In genomic region chr7:128929201-128929808, GRCh38 we compare ENCODE assay signal across 26 cellular contexts. TPM values are rescaled to one million over a fixed set of nuclear protein-coding genes. Genes with fewer than 3 reads are reported as not detected.
DNase-seq lines count a peak whose midpoint lies in the region; ATAC-seq and TF ChIP-seq lines count a peak whose summit lies in the region.
"Had no signal": no experiment of that assay in that cellular context is flagged by ENCODE, and none has a peak within 500 bp of the region (broad histone marks: within the 10 kb centered on the region; RNA-seq: fewer than 3 reads in every experiment).

No MANE protein-coding gene starts in this region.

- H3K4me1 Mint-ChIP-seq in stimulated activated naive CD8-positive, alpha-beta T cell treated with anti-CD3 and anti-CD28 coated beads, Interleukin-15, amount 100 ng/mL, for 72 hours = peaks cover 17% of the 10 kb centered on the region
- H3K4me1 Mint-ChIP-seq in CD8-positive, alpha-beta T cell (ENCODE audit: low read depth) = peaks cover 12% of the 10 kb centered on the region

- H3K9me3 ChIP-seq in CD8-positive, alpha-beta T cell (ENCODE audit: low read length) = no peaks in the 10 kb centered on the region
- H3K9me3 ChIP-seq: SJSA1 had no signal

- CTCF ChIA-PET in CD8-positive, alpha-beta T cell (lab: Charles Lee) = no interaction called here

- H3K4me3 ChIP-seq in CD8-positive, alpha-beta T cell (ENCODE audit: low read depth, low read length) = no peak overlapping the region
- H3K4me3 ChIP-seq in brain microvascular endothelial cell (ENCODE audit: low read depth, low read length) = no peak overlapping the region
- H3K4me3 ChIP-seq: SJSA1 had no signal

- no peaks in the 10 kb centered on the region for H3K36me3 Mint-ChIP-seq in CD8-positive, alpha-beta T cell
- H3K36me3 Mint-ChIP-seq: CD8-positive, alpha-beta memory T cell had no signal

- H3K4me1 ChIP-seq in CD8-positive, alpha-beta T cell (ENCODE audit: insufficient read depth, low read length) = peaks cover 12% of the 10 kb centered on the region
- H3K4me1 ChIP-seq: SJSA1 had no signal

- no peak overlapping the region for H3K27ac ChIP-seq in CD8-positive, alpha-beta T cell (ENCODE audit: low read depth, low read length)
- H3K27ac ChIP-seq in brain microvascular endothelial cell = no peak overlapping the region
- H3K27ac ChIP-seq: 22Rv1, SJSA1 had no signal

- H3K27me3 ChIP-seq in CD8-positive, alpha-beta T cell (ENCODE audit: insufficient read depth, low read length) = no peaks in the 10 kb centered on the region
- peaks cover 3% of the 10 kb centered on the region for H3K27me3 ChIP-seq in brain microvascular endothelial cell (replicated peaks)

- H3K27ac Mint-ChIP-seq in stimulated activated naive CD8-positive, alpha-beta T cell treated with anti-CD3 and anti-CD28 coated beads, Interleukin-15, amount 100 ng/mL, for 72 hours = no peak overlapping the region
- no peak overlapping the region for H3K27ac Mint-ChIP-seq in CD8-positive, alpha-beta T cell
- H3K27ac Mint-ChIP-seq: H9, HFFc6 had no signal

- no peak for TF ChIP-seq CTCF in CD8-positive, alpha-beta T cell (IDR thresholded peaks at IDR 0.05)
- TF ChIP-seq CTCF in brain microvascular endothelial cell (IDR thresholded peaks at IDR 0.05; ENCODE audit: low read depth, low read length, missing control alignments) = no peak

- ATAC-seq in stimulated activated naive CD8-positive, alpha-beta T cell treated with anti-CD3 and anti-CD28 coated beads, Interleukin-15, amount 100 ng/mL, for 72 hours = peak; percentile 8
- ATAC-seq in stimulated activated naive CD8-positive, alpha-beta T cell treated with anti-CD3 and anti-CD28 coated beads, Interleukin-15, Interleukin-2, amounts not matched to agents 100 U/mL and 50 U/mL, for 24 hours = no peak
- ATAC-seq in CD8-positive, alpha-beta T cell = no peak
- ATAC-seq: Panc1 had no signal

- intact Hi-C loops in posterior vena cava (cut with DNase I) = no loop called here
- intact Hi-C loops in CD8-positive, alpha-beta T cell (cut with DNase I, micrococcal nuclease) = no loop called here

- H3K4me3 Mint-ChIP-seq in stimulated activated naive CD8-positive, alpha-beta T cell treated with anti-CD3 and anti-CD28 coated beads, Interleukin-15, amount 100 ng/mL, for 72 hours = no peak overlapping the region
- H3K4me3 Mint-ChIP-seq in CD8-positive, alpha-beta T cell = no peak overlapping the region
- H3K4me3 Mint-ChIP-seq: CD8-positive, alpha-beta memory T cell; H9; HFFc6 had no signal

- DNase-seq in activated CD4-positive, CD25-positive, alpha-beta regulatory T cell treated with anti-CD3 and anti-CD28 coated beads, Interleukin-2, amount 50 U/mL, for 72 hours = peak; percentile 22
- DNase-seq in activated CD4-positive, CD25-positive, alpha-beta regulatory T cell (lab: John Stamatoyannopoulos, UW) = no peak
- no peak for DNase-seq in stimulated activated naive CD8-positive, alpha-beta T cell treated with anti-CD3 and anti-CD28 coated beads, Interleukin-15, amount 100 ng/mL, for 72 hours
- no peak for DNase-seq in stimulated activated naive CD8-positive, alpha-beta T cell treated with anti-CD3 and anti-CD28 coated beads, Interleukin-15, Interleukin-2, amounts not matched to agents 100 U/mL and 50 U/mL, for 24 hours
- DNase-seq in posterior vena cava (ENCODE audit: low spot score) (peak; percentile 41), nucleus accumbens (lab: John Stamatoyannopoulos, UW) (no peak), brain microvascular endothelial cell (no peak)
- no peak for DNase-seq in CD8-positive, alpha-beta T cell
- DNase-seq: ACHN, C1 segment of cervical spinal cord, Calu3, DMS153, H9, HFFc6, KG1, NCI-H1105, NCI-H146, NCI-H2029, NCI-H2227 treated with DMSO at 0.1 percent for 48 hours, NCI-H524, NCI-H82 had no signal

- in situ Hi-C loops in brain microvascular endothelial cell (cut with HindIII; ENCODE audit: low pct_ligation_motif_present, low sequenced_read_pairs) = no loop called here

- no peaks in the 10 kb centered on the region for H3K9me3 Mint-ChIP-seq in stimulated activated naive CD8-positive, alpha-beta T cell treated with anti-CD3 and anti-CD28 coated beads, Interleukin-15, amount 100 ng/mL, for 72 hours
- H3K9me3 Mint-ChIP-seq in CD8-positive, alpha-beta T cell = no peaks in the 10 kb centered on the region
- H3K9me3 Mint-ChIP-seq: CD8-positive, alpha-beta memory T cell; HFFc6 had no signal

- H3K27me3 Mint-ChIP-seq in stimulated activated naive CD8-positive, alpha-beta T cell treated with anti-CD3 and anti-CD28 coated beads, Interleukin-15, amount 100 ng/mL, for 72 hours = peaks cover 6% of the 10 kb centered on the region
- no peaks in the 10 kb centered on the region for H3K27me3 Mint-ChIP-seq in CD8-positive, alpha-beta T cell (ENCODE audit: low read depth)

- H3K36me3 ChIP-seq in CD8-positive, alpha-beta T cell (ENCODE audit: insufficient read depth, low read length) = no peaks in the 10 kb centered on the region
- no peaks in the 10 kb centered on the region for H3K36me3 ChIP-seq in brain microvascular endothelial cell (replicated peaks)
- H3K36me3 ChIP-seq: SJSA1 had no signal

- POLR2A ChIA-PET in CD8-positive, alpha-beta T cell (lab: Charles Lee) = no interaction called here

RNA-seq across cellular contexts. Expression of gene IRF5, which starts 8.4 kb away (rescaled TPM):
- total RNA-seq in posterior vena cava = 10 to 100 TPM in 1 of 2 donors, 1 to 10 TPM in 1; 5.8 to 10.3 TPM
- under 1 TPM; 0.61 to 0.79 TPM for total RNA-seq in CD8-positive, alpha-beta T cell
- total RNA-seq: G401 had no signal

RNA-seq across cellular contexts. Expression of gene KCP, which starts 18.8 kb away (rescaled TPM):
- 1 to 10 TPM in 1 of 2 donors, under 1 TPM in 1; 0.95 to 1.3 TPM for total RNA-seq in posterior vena cava
- under 1 TPM; 0.19 to 0.43 TPM for total RNA-seq in CD8-positive, alpha-beta T cell
- total RNA-seq: SJSA1 had no signal

Comparison
In these comparisons a context has a peak if more than half of its experiments do, and no peak if none do; other contexts are left out.
1. DNase-seq: peak in activated CD4-positive, CD25-positive, alpha-beta regulatory T cell treated with anti-CD3 and anti-CD28 coated beads, Interleukin-2, amount 50 U/mL, for 72 hours (single experiment) and posterior vena cava (single experiment); none in activated CD4-positive, CD25-positive, alpha-beta regulatory T cell (0 of 4), stimulated activated naive CD8-positive, alpha-beta T cell treated with anti-CD3 and anti-CD28 coated beads, Interleukin-15, amount 100 ng/mL, for 72 hours (0 of 2), stimulated activated naive CD8-positive, alpha-beta T cell treated with anti-CD3 and anti-CD28 coated beads, Interleukin-15, Interleukin-2, amounts not matched to agents 100 U/mL and 50 U/mL, for 24 hours (single experiment), nucleus accumbens (0 of 56), CD8-positive, alpha-beta T cell (0 of 7) and brain microvascular endothelial cell (single experiment).